Comparison of ENCODE assay signal across 30 cellular contexts in the genomic region with DNA sequence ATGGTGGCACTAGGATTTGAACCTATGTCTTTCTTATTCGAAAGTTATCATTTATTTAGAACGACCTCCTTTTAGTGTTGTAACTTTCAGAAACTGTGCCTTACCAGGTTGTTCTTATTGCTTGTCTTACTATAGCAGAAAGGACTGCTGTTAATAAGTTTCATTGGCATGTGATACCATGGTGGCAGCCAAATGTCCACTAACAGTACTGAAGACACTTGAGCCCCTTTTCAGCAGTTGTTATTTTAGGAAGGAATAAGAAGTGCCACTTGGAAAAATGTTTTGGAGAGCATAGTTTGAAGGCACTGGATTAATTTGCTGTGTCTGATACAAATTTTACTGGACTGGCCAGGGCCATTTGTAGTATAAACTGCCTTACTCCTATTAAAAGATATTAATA.
"Had no signal": no experiment of that assay in that cellular context is flagged by ENCODE, and none has a peak within 500 bp of the region (broad histone marks: within the 10 kb centered on the region; RNA-seq: fewer than 3 reads in every experiment).

No MANE protein-coding gene starts in this region.

- H3K4me3 ChIP-seq: ascending aorta, Peyer's patch had no signal

- DNase-seq: activated CD4-positive, alpha-beta T cell treated with anti-CD3 and anti-CD28 coated beads, Interleukin-2, amount 50 U/mL, for 4 hours; activated CD8-positive, alpha-beta T cell treated with anti-CD3 and anti-CD28 coated beads for 36 hours; activated gamma-delta T cell; activated naive CD4-positive, alpha-beta T cell treated with Interleukin-2 at 50 U/mL for 16 hours; activated naive CD8-positive, alpha-beta T cell treated with anti-CD3 and anti-CD28 coated beads, Interleukin-2, amount 10 ng/mL, durations not matched to agents 7 days and 5 days; activated T-cell treated with anti-CD3 and anti-CD28 coated beads, Interleukin-2, amount 50 U/mL, for 24 hours; amygdala; Karpas-422; KBM-7; NCI-H1105; NCI-H1436 treated with DMSO at 0.1 percent for 48 hours; NCI-H1694 treated with DMSO at 0.1 percent for 48 hours; NCI-H2029; NCI-H2107; NCI-H2171; NCI-H510A; NCI-H526; NCI-H748 treated with DMSO at 0.1 percent for 48 hours; NK-92 treated with Interleukin-12 subunit alpha and Interleukin-12 subunit beta, amount 100 ng/mL, for 24 hours; PC-3; Peyer's patch; RPMI8226; SW 1271; T-helper 1 cell; T1000 had no signal

- H3K9me3 Mint-ChIP-seq: activated CD4-positive, alpha-beta T cell treated with anti-CD3 and anti-CD28 coated beads, Interleukin-2, amount 10 ng/mL, durations not matched to agents 24 days and 14 days; activated CD8-positive, alpha-beta T cell treated with anti-CD3 and anti-CD28 coated beads for 36 hours; activated naive CD4-positive, alpha-beta T cell treated with anti-CD3 and anti-CD28 coated beads, Interleukin-2, amount 50 U/mL, for 24 hours; activated T-cell treated with anti-CD3 and anti-CD28 coated beads, Interleukin-2, amount 50 U/mL, for 24 hours; IgD-negative memory B cell had no signal

- H3K27ac Mint-ChIP-seq: activated CD4-positive, alpha-beta T cell treated with anti-CD3 and anti-CD28 coated beads, Interleukin-2, amount 10 ng/mL, durations not matched to agents 24 days and 14 days; activated CD8-positive, alpha-beta T cell treated with anti-CD3 and anti-CD28 coated beads for 36 hours; activated naive CD4-positive, alpha-beta T cell treated with anti-CD3 and anti-CD28 coated beads, Interleukin-2, amount 50 U/mL, for 24 hours; activated naive CD8-positive, alpha-beta T cell treated with anti-CD3 and anti-CD28 coated beads, Interleukin-2, amount 10 ng/mL, durations not matched to agents 7 days and 5 days; activated T-cell treated with anti-CD3 and anti-CD28 coated beads, Interleukin-2, amount 50 U/mL, for 24 hours; activated T-helper 2 cell treated with anti-CD3 and anti-CD28 coated beads, Interferon-gamma antibody, Interleukin-2, Interleukin-4, amounts not matched to agents 10 μg/mL and 5 μg/mL and 100 μg/mL, durations not matched to agents 14 hours and 24 hours and 36 hours; IgD-negative memory B cell had no signal

- H3K27me3 Mint-ChIP-seq: activated CD4-positive, alpha-beta T cell treated with anti-CD3 and anti-CD28 coated beads, Interleukin-2, amount 10 ng/mL, durations not matched to agents 24 days and 14 days; activated CD8-positive, alpha-beta T cell treated with anti-CD3 and anti-CD28 coated beads for 36 hours; activated naive CD4-positive, alpha-beta T cell treated with anti-CD3 and anti-CD28 coated beads, Interleukin-2, amount 50 U/mL, for 24 hours; activated naive CD8-positive, alpha-beta T cell treated with anti-CD3 and anti-CD28 coated beads, Interleukin-2, amount 10 ng/mL, durations not matched to agents 7 days and 5 days; activated T-cell treated with anti-CD3 and anti-CD28 coated beads, Interleukin-2, amount 50 U/mL, for 24 hours; IgD-negative memory B cell had no signal

- H3K27me3 ChIP-seq: ascending aorta, Peyer's patch had no signal

- H3K4me3 Mint-ChIP-seq: activated CD4-positive, alpha-beta T cell treated with anti-CD3 and anti-CD28 coated beads, Interleukin-2, amount 10 ng/mL, durations not matched to agents 24 days and 14 days; activated CD8-positive, alpha-beta T cell treated with anti-CD3 and anti-CD28 coated beads for 36 hours; activated naive CD4-positive, alpha-beta T cell treated with anti-CD3 and anti-CD28 coated beads, Interleukin-2, amount 50 U/mL, for 24 hours; activated naive CD8-positive, alpha-beta T cell treated with anti-CD3 and anti-CD28 coated beads, Interleukin-2, amount 10 ng/mL, durations not matched to agents 7 days and 5 days; activated T-cell treated with anti-CD3 and anti-CD28 coated beads, Interleukin-2, amount 50 U/mL, for 24 hours; IgD-negative memory B cell had no signal

- H3K27ac ChIP-seq: ascending aorta, Peyer's patch had no signal

- H3K9me3 ChIP-seq: ascending aorta, Peyer's patch had no signal

- ATAC-seq: activated CD8-positive, alpha-beta T cell treated with anti-CD3 and anti-CD28 coated beads for 36 hours had no signal

- H3K4me1 ChIP-seq: ascending aorta, Peyer's patch had no signal
